32 cellular contexts compared by ENCODE assay signal in the genomic region with DNA sequence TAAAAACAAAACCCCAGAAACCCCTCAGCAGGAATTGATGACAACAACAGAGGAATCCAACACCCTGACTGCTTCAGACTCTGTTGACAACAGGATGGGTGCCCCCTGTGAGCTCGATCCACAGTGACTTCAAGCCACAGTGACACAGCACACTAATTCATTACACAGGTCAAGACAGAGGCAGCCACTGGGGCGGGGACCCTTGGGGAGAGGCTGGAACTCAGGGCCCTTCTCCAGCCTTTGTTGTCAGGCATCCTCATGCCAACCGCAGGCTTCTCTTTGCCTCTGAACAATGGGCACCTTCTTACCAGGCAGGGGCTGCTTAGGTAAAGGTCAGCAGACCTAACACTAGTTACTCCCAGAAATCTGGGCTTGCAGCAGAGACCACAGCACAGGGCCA. TPM values are rescaled to one million over a fixed set of nuclear protein-coding genes. Genes with fewer than 3 reads are reported as not detected.
DNase-seq lines count a peak whose midpoint lies in the region; ATAC-seq, FAIRE-seq and TF ChIP-seq lines count a peak whose summit lies in the region.
"Had no signal": no experiment of that assay in that cellular context is flagged by ENCODE, and none has a peak within 500 bp of the region (broad histone marks: within the 10 kb centered on the region; RNA-seq: fewer than 3 reads in every experiment).

No MANE protein-coding gene starts in this region.

- H3K4me1 Mint-ChIP-seq in activated naive CD4-positive, alpha-beta T cell treated with anti-CD3 and anti-CD28 coated beads for 36 hours (ENCODE audit: low read depth) = peaks cover 11% of the 10 kb centered on the region
- H3K4me1 Mint-ChIP-seq in T-helper 17 cell = peaks cover 5% of the 10 kb centered on the region
- peaks cover 46% of the 10 kb centered on the region for H3K4me1 Mint-ChIP-seq in nephron progenitor cell
- peaks cover 2 to 4% of the 10 kb centered on the region in 2 donors for H3K4me1 Mint-ChIP-seq in stimulated activated naive B cell treated with anti-CD40 and anti-IgM and Interleukin-4, amounts not matched to agents 10 μg/mL and 1 μg/mL and 100 μg/mL, for 72 hours
- H3K4me1 Mint-ChIP-seq: activated CD4-positive, alpha-beta T cell treated with anti-CD3 and anti-CD28 coated beads, Interleukin-2, amount 10 ng/mL, durations not matched to agents 24 days and 14 days had no signal

- H3K9me3 Mint-ChIP-seq in activated naive CD4-positive, alpha-beta T cell treated with anti-CD3 and anti-CD28 coated beads for 36 hours = no peaks in the 10 kb centered on the region
- no peaks in the 10 kb centered on the region for H3K9me3 Mint-ChIP-seq in nephron progenitor cell
- no peaks in the 10 kb centered on the region for H3K9me3 Mint-ChIP-seq in stimulated activated naive B cell treated with anti-CD40 and anti-IgM and Interleukin-4, amounts not matched to agents 10 μg/mL and 1 μg/mL and 100 μg/mL, for 72 hours
- H3K9me3 Mint-ChIP-seq: activated CD4-positive, alpha-beta T cell treated with anti-CD3 and anti-CD28 coated beads, Interleukin-2, amount 10 ng/mL, durations not matched to agents 24 days and 14 days; activated naive CD4-positive, alpha-beta T cell treated with anti-CD3 and anti-CD28 coated beads, Interleukin-2, amount 10 ng/mL, durations not matched to agents 7 days and 5 days; activated T-helper 1 cell treated with anti-CD3 and anti-CD28 coated beads, Interleukin-12 subunit alpha, Interleukin-12 subunit beta, Interleukin-2, Interleukin-4 antibody, amounts not matched to agents 30 ng/mL and 10 ng/mL and 1 ng/mL, durations not matched to agents 14 hours and 24 hours and 36 hours; effector memory CD8-positive, alpha-beta T cell; naive B cell had no signal

- no peak for TF ChIP-seq CTCF in nephron progenitor cell (IDR thresholded peaks at IDR 0.05)

- DNase-seq in activated naive CD4-positive, alpha-beta T cell treated with anti-CD3 and anti-CD28 coated beads for 36 hours = no peak
- no peak for DNase-seq in activated naive CD4-positive, alpha-beta T cell (lab: John Stamatoyannopoulos, UW)
- DNase-seq in T-helper 17 cell = no peak
- DNase-seq in nephron progenitor cell = no peak
- no peak for DNase-seq in stimulated activated naive B cell treated with anti-CD40 and anti-IgM and Interleukin-4, amounts not matched to agents 10 μg/mL and 1 μg/mL and 100 μg/mL, for 72 hours
- no peak for DNase-seq in GM19239 (ENCODE audit: insufficient read length, low spot score)
- DNase-seq in NOMO-1 treated with dmso at 0.1 percent for 144 hours (lab: John Stamatoyannopoulos, UW; ENCODE audit: unreplicated experiment) = no peak
- no peak for DNase-seq in hepatic stellate cell (ENCODE audit: low spot score)
- DNase-seq: activated CD4-positive, alpha-beta T cell treated with anti-CD3 and anti-CD28 coated beads, Interleukin-2, amount 10 ng/mL, durations not matched to agents 24 days and 14 days; activated naive CD4-positive, alpha-beta T cell treated with anti-CD3 and anti-CD28 coated beads, Interleukin-2, amount 10 ng/mL, durations not matched to agents 7 days and 5 days; AML-193; aorta; CD4-positive, CD25-positive, alpha-beta regulatory T cell; cortex of kidney; DND-41; effector memory CD8-positive, alpha-beta T cell; erythroblast; GF-D8; IMR-90; midbrain; MV-4-11; naive B cell; NCI-H1694; NCI-H446 treated with DMSO at 0.1 percent for 48 hours; SJCRH30; stimulated activated naive CD4-positive, alpha-beta T cell treated with Interleukin-2 at 50 U/mL for 16 hours; T1000; WERI-Rb-1 had no signal

- intact Hi-C loops in activated naive CD4-positive, alpha-beta T cell treated with anti-CD3 and anti-CD28 coated beads for 36 hours (cut with micrococcal nuclease) = no loop called here

- peaks cover 5% of the 10 kb centered on the region for H3K36me3 Mint-ChIP-seq in activated naive CD4-positive, alpha-beta T cell treated with anti-CD3 and anti-CD28 coated beads for 36 hours (ENCODE audit: low read depth)
- H3K36me3 Mint-ChIP-seq in T-helper 17 cell (ENCODE audit: low read depth) (peaks cover 5% of the 10 kb centered on the region), nephron progenitor cell (ENCODE audit: low read depth) (peaks cover 72% of the 10 kb centered on the region)
- H3K36me3 Mint-ChIP-seq in stimulated activated naive B cell treated with anti-CD40 and anti-IgM and Interleukin-4, amounts not matched to agents 10 μg/mL and 1 μg/mL and 100 μg/mL, for 72 hours = peaks cover 35 to 53% of the 10 kb centered on the region in 2 donors

- CTCF ChIA-PET in activated naive CD4-positive, alpha-beta T cell treated with anti-CD3 and anti-CD28 coated beads for 36 hours (lab: Charles Lee) = interaction anchor here (0.9 to 1.4 kb wide), 3 partner anchors 12 to 209 kb away, joined by 3 to 7 read pairs (median 3); no protein-coding TSS in a partner anchor

- no peaks in the 10 kb centered on the region for H3K27me3 Mint-ChIP-seq in activated naive CD4-positive, alpha-beta T cell treated with anti-CD3 and anti-CD28 coated beads for 36 hours (ENCODE audit: low read depth)
- H3K27me3 Mint-ChIP-seq in T-helper 17 cell (no peaks in the 10 kb centered on the region), nephron progenitor cell (ENCODE audit: low read depth, poor library complexity) (no peaks in the 10 kb centered on the region)
- no peaks in the 10 kb centered on the region for H3K27me3 Mint-ChIP-seq in stimulated activated naive B cell treated with anti-CD40 and anti-IgM and Interleukin-4, amounts not matched to agents 10 μg/mL and 1 μg/mL and 100 μg/mL, for 72 hours
- H3K27me3 Mint-ChIP-seq: activated CD4-positive, alpha-beta T cell treated with anti-CD3 and anti-CD28 coated beads, Interleukin-2, amount 10 ng/mL, durations not matched to agents 24 days and 14 days; activated naive CD4-positive, alpha-beta T cell treated with anti-CD3 and anti-CD28 coated beads, Interleukin-2, amount 10 ng/mL, durations not matched to agents 7 days and 5 days; CD4-positive, CD25-positive, alpha-beta regulatory T cell; effector memory CD8-positive, alpha-beta T cell; naive B cell had no signal

- H3K4me3 Mint-ChIP-seq in activated naive CD4-positive, alpha-beta T cell treated with anti-CD3 and anti-CD28 coated beads for 36 hours = no peak overlapping the region
- H3K4me3 Mint-ChIP-seq in T-helper 17 cell (no peak overlapping the region), nephron progenitor cell (no peak overlapping the region)
- no peak overlapping the region for H3K4me3 Mint-ChIP-seq in stimulated activated naive B cell treated with anti-CD40 and anti-IgM and Interleukin-4, amounts not matched to agents 10 μg/mL and 1 μg/mL and 100 μg/mL, for 72 hours
- H3K4me3 Mint-ChIP-seq: activated CD4-positive, alpha-beta T cell treated with anti-CD3 and anti-CD28 coated beads, Interleukin-2, amount 10 ng/mL, durations not matched to agents 24 days and 14 days; activated naive CD4-positive, alpha-beta T cell treated with anti-CD3 and anti-CD28 coated beads, Interleukin-2, amount 10 ng/mL, durations not matched to agents 7 days and 5 days; activated T-helper 1 cell treated with anti-CD3 and anti-CD28 coated beads, Interleukin-12 subunit alpha, Interleukin-12 subunit beta, Interleukin-2, Interleukin-4 antibody, amounts not matched to agents 30 ng/mL and 10 ng/mL and 1 ng/mL, durations not matched to agents 14 hours and 24 hours and 36 hours; CD4-positive, CD25-positive, alpha-beta regulatory T cell; effector memory CD8-positive, alpha-beta T cell; naive B cell had no signal

- no peak for ATAC-seq in T-helper 17 cell
- ATAC-seq in stimulated activated naive B cell treated with anti-CD40 and anti-IgM and Interleukin-4, amounts not matched to agents 10 μg/mL and 1 μg/mL and 100 μg/mL, for 72 hours (replicated peaks) = no peak
- ATAC-seq: A549; effector memory CD8-positive, alpha-beta T cell had no signal

- no peak for FAIRE-seq in GM19239 (lab: Jason Lieb, UNC)
- FAIRE-seq: A549, D721Med, urothelium cell line had no signal

- H3K27ac Mint-ChIP-seq in activated naive CD4-positive, alpha-beta T cell treated with anti-CD3 and anti-CD28 coated beads for 36 hours = peak overlapping the region; percentile 46
- H3K27ac Mint-ChIP-seq in T-helper 17 cell (peak overlapping the region; percentile 69), nephron progenitor cell (peak overlapping the region; percentile 98)
- H3K27ac Mint-ChIP-seq in stimulated activated naive B cell treated with anti-CD40 and anti-IgM and Interleukin-4, amounts not matched to agents 10 μg/mL and 1 μg/mL and 100 μg/mL, for 72 hours = peak overlapping the region; percentile 51
- H3K27ac Mint-ChIP-seq: activated CD4-positive, alpha-beta T cell treated with anti-CD3 and anti-CD28 coated beads, Interleukin-2, amount 10 ng/mL, durations not matched to agents 24 days and 14 days; activated naive CD4-positive, alpha-beta T cell treated with anti-CD3 and anti-CD28 coated beads, Interleukin-2, amount 10 ng/mL, durations not matched to agents 7 days and 5 days; activated T-helper 1 cell treated with anti-CD3 and anti-CD28 coated beads, Interleukin-12 subunit alpha, Interleukin-12 subunit beta, Interleukin-2, Interleukin-4 antibody, amounts not matched to agents 30 ng/mL and 10 ng/mL and 1 ng/mL, durations not matched to agents 14 hours and 24 hours and 36 hours had no signal

- H3K9me3 ChIP-seq in T-helper 17 cell (ENCODE audit: control insufficient read depth, low read length, poor library complexity, severe bottlenecking) = no peaks in the 10 kb centered on the region
- H3K9me3 ChIP-seq: A549, SJCRH30 had no signal

RNA-seq across cellular contexts. Expression of a gene that starts 37.6 kb away (rescaled TPM):
- total RNA-seq in activated naive CD4-positive, alpha-beta T cell treated with anti-CD3 and anti-CD28 coated beads for 36 hours = 10 to 100 TPM; 15.4 to 15.8 TPM
- total RNA-seq in T-helper 17 cell = 10 to 100 TPM in 1 of 2 donors, 1 to 10 TPM in 1; 9.1 to 10.8 TPM

RNA-seq across cellular contexts. Expression of a gene that starts 53.0 kb away (rescaled TPM):
- total RNA-seq in activated naive CD4-positive, alpha-beta T cell treated with anti-CD3 and anti-CD28 coated beads for 36 hours = 10 to 100 TPM; 31.9 to 32.6 TPM
- total RNA-seq in T-helper 17 cell = 10 to 100 TPM; 15.2 to 16.2 TPM

Comparison
In these comparisons a context has a peak if more than half of its experiments do, and no peak if none do; other contexts are left out.
1. H3K27ac Mint-ChIP-seq: peak in every context shown above with its lines; median percentile 98 in nephron progenitor cell; 69 in T-helper 17 cell; 51 in stimulated activated naive B cell treated with anti-CD40 and anti-IgM and Interleukin-4, amounts not matched to agents 10 μg/mL and 1 μg/mL and 100 μg/mL, for 72 hours; 46 in activated naive CD4-positive, alpha-beta T cell treated with anti-CD3 and anti-CD28 coated beads for 36 hours.